2 cellular contexts compared by ENCODE assay signal in the genomic region with DNA sequence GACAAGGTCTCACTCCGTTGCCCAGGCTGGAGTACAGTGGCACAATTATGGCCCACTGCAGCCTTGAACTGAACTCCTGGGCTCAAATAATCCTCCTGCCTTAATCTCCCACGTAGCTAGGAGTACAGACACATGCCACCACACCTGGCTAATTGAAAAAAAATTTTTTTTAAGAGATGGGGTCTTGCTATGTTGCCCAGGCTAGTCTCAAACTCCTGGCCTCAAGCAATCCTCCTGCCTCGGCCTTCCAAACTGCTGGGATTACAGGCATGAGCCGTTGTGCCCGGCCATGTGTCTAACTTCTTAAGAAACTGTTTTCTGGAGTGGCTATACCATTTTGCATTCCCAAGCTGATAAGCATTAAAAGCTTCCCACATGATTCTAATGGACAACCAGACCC.
TF ChIP-seq lines count a peak whose summit lies in the region.

No MANE protein-coding gene starts in this region.

TF ChIP-seq in HepG2, 621 proteins besides CTCF, POLR2A, EP300 and RAD21:
- TF ChIP-seq ZNF121 (CRISPR knock-in tag; IDR thresholded peaks at IDR 0.05) = 0 out of 2 replicates have a peak, but pooled peaks have one; percentile 11
- TF ChIP-seq, protein P1, sequence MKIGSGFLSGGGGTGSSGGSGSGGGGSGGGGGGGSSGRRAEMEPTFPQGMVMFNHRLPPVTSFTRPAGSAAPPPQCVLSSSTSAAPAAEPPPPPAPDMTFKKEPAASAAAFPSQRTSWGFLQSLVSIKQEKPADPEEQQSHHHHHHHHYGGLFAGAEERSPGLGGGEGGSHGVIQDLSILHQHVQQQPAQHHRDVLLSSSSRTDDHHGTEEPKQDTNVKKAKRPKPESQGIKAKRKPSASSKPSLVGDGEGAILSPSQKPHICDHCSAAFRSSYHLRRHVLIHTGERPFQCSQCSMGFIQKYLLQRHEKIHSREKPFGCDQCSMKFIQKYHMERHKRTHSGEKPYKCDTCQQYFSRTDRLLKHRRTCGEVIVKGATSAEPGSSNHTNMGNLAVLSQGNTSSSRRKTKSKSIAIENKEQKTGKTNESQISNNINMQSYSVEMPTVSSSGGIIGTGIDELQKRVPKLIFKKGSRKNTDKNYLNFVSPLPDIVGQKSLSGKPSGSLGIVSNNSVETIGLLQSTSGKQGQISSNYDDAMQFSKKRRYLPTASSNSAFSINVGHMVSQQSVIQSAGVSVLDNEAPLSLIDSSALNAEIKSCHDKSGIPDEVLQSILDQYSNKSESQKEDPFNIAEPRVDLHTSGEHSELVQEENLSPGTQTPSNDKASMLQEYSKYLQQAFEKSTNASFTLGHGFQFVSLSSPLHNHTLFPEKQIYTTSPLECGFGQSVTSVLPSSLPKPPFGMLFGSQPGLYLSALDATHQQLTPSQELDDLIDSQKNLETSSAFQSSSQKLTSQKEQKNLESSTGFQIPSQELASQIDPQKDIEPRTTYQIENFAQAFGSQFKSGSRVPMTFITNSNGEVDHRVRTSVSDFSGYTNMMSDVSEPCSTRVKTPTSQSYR (CRISPR knock-in tag; IDR thresholded peaks at IDR 0.05; ENCODE audit: borderline replicate concordance) = no peak
- no peak for TF ChIP-seq SAFB2 (CRISPR knock-in tag; IDR thresholded peaks at IDR 0.05; ENCODE audit: borderline replicate concordance, low read depth)
- TF ChIP-seq, protein P2, sequence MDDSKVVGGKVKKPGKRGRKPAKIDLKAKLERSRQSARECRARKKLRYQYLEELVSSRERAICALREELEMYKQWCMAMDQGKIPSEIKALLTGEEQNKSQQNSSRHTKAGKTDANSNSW (CRISPR knock-in tag; IDR thresholded peaks at IDR 0.05; ENCODE audit: borderline replicate concordance) = no peak

TF ChIP-seq in WTC11, 78 proteins besides CTCF, POLR2A, EP300 and RAD21:
- TF ChIP-seq, protein P3, sequence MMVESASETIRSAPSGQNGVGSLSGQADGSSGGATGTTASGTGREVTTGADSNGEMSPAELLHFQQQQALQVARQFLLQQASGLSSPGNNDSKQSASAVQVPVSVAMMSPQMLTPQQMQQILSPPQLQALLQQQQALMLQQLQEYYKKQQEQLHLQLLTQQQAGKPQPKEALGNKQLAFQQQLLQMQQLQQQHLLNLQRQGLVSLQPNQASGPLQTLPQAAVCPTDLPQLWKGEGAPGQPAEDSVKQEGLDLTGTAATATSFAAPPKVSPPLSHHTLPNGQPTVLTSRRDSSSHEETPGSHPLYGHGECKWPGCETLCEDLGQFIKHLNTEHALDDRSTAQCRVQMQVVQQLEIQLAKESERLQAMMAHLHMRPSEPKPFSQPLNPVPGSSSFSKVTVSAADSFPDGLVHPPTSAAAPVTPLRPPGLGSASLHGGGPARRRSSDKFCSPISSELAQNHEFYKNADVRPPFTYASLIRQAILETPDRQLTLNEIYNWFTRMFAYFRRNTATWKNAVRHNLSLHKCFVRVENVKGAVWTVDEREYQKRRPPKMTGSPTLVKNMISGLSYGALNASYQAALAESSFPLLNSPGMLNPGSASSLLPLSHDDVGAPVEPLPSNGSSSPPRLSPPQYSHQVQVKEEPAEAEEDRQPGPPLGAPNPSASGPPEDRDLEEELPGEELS (CRISPR knock-in tag; IDR thresholded peaks at IDR 0.05) = no peak
- TF ChIP-seq ZNF121 (CRISPR knock-in tag; IDR thresholded peaks at IDR 0.05) (peak; percentile 79; the same call in 1 of the 2 replicates), GRHL2 (CRISPR knock-in tag; IDR thresholded peaks at IDR 0.05; ENCODE audit: insufficient replicate concordance, severe bottlenecking) (no peak)
